ENCODE assay signal across 25 cellular contexts in the genomic region with DNA sequence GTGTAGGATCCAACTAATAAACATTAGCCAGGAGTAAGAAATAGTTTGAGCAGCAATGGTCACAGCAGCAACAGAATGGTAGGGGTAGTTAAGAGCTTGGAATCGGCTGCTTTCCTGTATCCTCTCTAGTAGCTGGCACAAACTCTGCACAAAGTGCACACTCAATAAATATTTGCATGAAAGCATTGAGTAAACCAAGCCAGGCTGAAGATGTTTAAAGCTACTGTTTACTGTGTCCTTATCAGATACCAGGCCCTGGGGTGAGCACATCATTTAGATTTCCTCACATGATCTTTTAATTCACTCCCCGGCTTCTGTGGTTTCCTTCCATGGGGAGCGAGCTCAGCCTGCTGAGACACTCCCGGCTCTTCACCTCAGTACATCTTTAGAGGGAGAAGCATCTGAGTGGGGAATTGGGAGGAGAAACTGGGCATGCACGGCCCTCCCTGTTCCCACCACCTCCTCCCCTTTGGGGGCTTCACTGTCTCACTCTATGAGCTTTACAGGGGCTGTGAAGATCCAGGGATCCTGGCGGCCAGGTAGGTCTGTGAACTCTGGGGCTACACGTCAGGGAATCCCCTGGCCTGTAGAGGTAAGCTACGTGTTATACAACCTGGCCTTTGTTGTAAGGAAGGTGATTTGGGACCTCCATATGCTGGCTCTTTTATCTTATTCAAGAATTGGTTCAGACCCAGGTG.
"Had no signal": no experiment of that assay in that cellular context is flagged by ENCODE, and none has a peak within 500 bp of the region (broad histone marks: within the 10 kb centered on the region; RNA-seq: fewer than 3 reads in every experiment).

No MANE protein-coding gene starts in this region.

- H3K4me3 ChIP-seq: colonic mucosa, gastrocnemius medialis, heart left ventricle, mucosa of descending colon, psoas muscle, skin epidermis, tibial nerve had no signal

- DNase-seq: activated CD4-positive, alpha-beta T cell treated with anti-CD3 and anti-CD28 coated beads, Interleukin-2, amount 50 U/mL, for 1 hour; activated CD8-positive, alpha-beta memory T cell treated with anti-CD3 and anti-CD28 coated beads, Interleukin-2, amount 50 U/mL, for 4 hours; activated naive CD4-positive, alpha-beta T cell treated with anti-CD3 and anti-CD28 coated beads, Interleukin-2, amount 10 ng/mL, durations not matched to agents 7 days and 5 days; activated naive CD8-positive, alpha-beta T cell treated with anti-CD3 and anti-CD28 coated beads, Interleukin-2, amount 50 U/mL, for 24 hours; activated T-cell treated with anti-CD3 and anti-CD28 coated beads, Interleukin-2, amount 50 U/mL, for 4 hours; aorta; brain microvascular endothelial cell; colonic mucosa; erythroblast; gastrocnemius medialis; heart left ventricle; immature natural killer cell; mesenchymal stem cell; naive B cell; psoas muscle; right cardiac atrium; stimulated activated CD4-positive, alpha-beta T cell treated with anti-CD3 and anti-CD28 coated beads, Interleukin-2, amount 100 ng/mL, for 48 hours; T1000 had no signal

- H3K4me1 ChIP-seq: colonic mucosa, gastrocnemius medialis, heart left ventricle, psoas muscle, tibial nerve had no signal

- ATAC-seq: activated CD4-positive, CD25-positive, alpha-beta regulatory T cell treated with anti-CD3 and anti-CD28 coated beads, Interleukin-2, amount 50 U/mL, for 24 hours; activated naive CD8-positive, alpha-beta T cell treated with anti-CD3 and anti-CD28 coated beads, Interleukin-2, amount 50 U/mL, for 24 hours; activated T-cell treated with anti-CD3 and anti-CD28 coated beads, Interleukin-2, amount 50 U/mL, for 4 hours; gastrocnemius medialis; heart left ventricle; mucosa of descending colon; psoas muscle; right cardiac atrium had no signal

- H3K36me3 ChIP-seq: brain microvascular endothelial cell, colonic mucosa, gastrocnemius medialis, heart left ventricle, tibial nerve had no signal

- H3K9me3 ChIP-seq: colonic mucosa had no signal

- H3K9me3 Mint-ChIP-seq: central memory CD8-positive, alpha-beta T cell; immature natural killer cell had no signal

- H3K27ac ChIP-seq: brain microvascular endothelial cell, colonic mucosa, gastrocnemius medialis, heart left ventricle, psoas muscle, skin epidermis, tibial nerve had no signal

- H3K4me1 Mint-ChIP-seq: activated naive CD4-positive, alpha-beta T cell treated with anti-CD3 and anti-CD28 coated beads, Interleukin-2, amount 10 ng/mL, durations not matched to agents 7 days and 5 days; activated naive CD8-positive, alpha-beta T cell treated with anti-CD3 and anti-CD28 coated beads, Interleukin-2, amount 50 U/mL, for 24 hours; central memory CD8-positive, alpha-beta T cell; immature natural killer cell; naive B cell; neural crest cell had no signal

- H3K4me3 Mint-ChIP-seq: activated naive CD4-positive, alpha-beta T cell treated with anti-CD3 and anti-CD28 coated beads, Interleukin-2, amount 10 ng/mL, durations not matched to agents 7 days and 5 days; activated naive CD8-positive, alpha-beta T cell treated with anti-CD3 and anti-CD28 coated beads, Interleukin-2, amount 50 U/mL, for 24 hours; activated T-cell treated with anti-CD3 and anti-CD28 coated beads, Interleukin-2, amount 50 U/mL, for 4 hours; central memory CD8-positive, alpha-beta T cell; immature natural killer cell; neural crest cell; stimulated activated naive CD8-positive, alpha-beta T cell treated with anti-CD3 and anti-CD28 coated beads, Interleukin-15, Interleukin-2, amounts not matched to agents 100 ng/mL and 50 ng/mL, for 24 hours had no signal

- H3K27ac Mint-ChIP-seq: activated naive CD4-positive, alpha-beta T cell treated with anti-CD3 and anti-CD28 coated beads, Interleukin-2, amount 10 ng/mL, durations not matched to agents 7 days and 5 days; activated naive CD8-positive, alpha-beta T cell treated with anti-CD3 and anti-CD28 coated beads, Interleukin-2, amount 50 U/mL, for 24 hours; immature natural killer cell; naive B cell; stimulated activated naive CD8-positive, alpha-beta T cell treated with anti-CD3 and anti-CD28 coated beads, Interleukin-15, Interleukin-2, amounts not matched to agents 100 ng/mL and 50 ng/mL, for 24 hours had no signal

- H3K27me3 ChIP-seq: brain microvascular endothelial cell, colonic mucosa, heart left ventricle, tibial nerve had no signal

- H3K36me3 Mint-ChIP-seq: activated naive CD4-positive, alpha-beta T cell treated with anti-CD3 and anti-CD28 coated beads, Interleukin-2, amount 10 ng/mL, durations not matched to agents 7 days and 5 days; immature natural killer cell; naive B cell had no signal
